Comparison of ENCODE assay signal across 13 cellular contexts in genomic region chr9:6552033-6552737, GRCh38.
DNase-seq lines count a peak whose midpoint lies in the region; ATAC-seq and TF ChIP-seq lines count a peak whose summit lies in the region.
"Had no signal": no experiment of that assay in that cellular context is flagged by ENCODE, and none has a peak within 500 bp of the region (broad histone marks: within the 10 kb centered on the region; RNA-seq: fewer than 3 reads in every experiment).

No MANE protein-coding gene starts in this region.

- WGBS in gastroesophageal sphincter (ENCODE audit: low coverage in 1 of 2), 2 donors: 70 to 75% methylated on average over 3 to 6 of the region's 7 CpGs

- H3K27me3 ChIP-seq in MG63 (no peaks in the 10 kb centered on the region), gastroesophageal sphincter (no peaks in the 10 kb centered on the region)
- H3K27me3 ChIP-seq: transverse colon had no signal

- peak; percentile 44 for DNase-seq in COLO668 (lab: John Stamatoyannopoulos, UW; ENCODE audit: unreplicated experiment)
- DNase-seq in MG63: peak; percentile 43
- DNase-seq in iris pigment epithelial cell (ENCODE audit: low read depth): peak; percentile 84
- no peak for DNase-seq in stimulated activated naive CD4-positive, alpha-beta T cell treated with Interleukin-2 at 50 U/mL for 16 hours (lab: John Stamatoyannopoulos, UW)
- DNase-seq in RKO (ENCODE audit: low spot score): no peak
- DNase-seq in activated CD4-positive, alpha-beta T cell treated with anti-CD3 and anti-CD28 coated beads, Interleukin-2, amount 50 U/mL, for 4 hours: no peak
- DNase-seq: activated T-cell treated with anti-CD3 and anti-CD28 coated beads, Interleukin-2, amount 50 U/mL, for 4 hours; effector memory CD4-positive, alpha-beta T cell; GF-D8; transverse colon had no signal

- no peak for ATAC-seq in gastroesophageal sphincter
- ATAC-seq: activated T-cell treated with anti-CD3 and anti-CD28 coated beads, Interleukin-2, amount 50 U/mL, for 4 hours had no signal

- TF ChIP-seq CTCF in WI38 (IDR thresholded peaks at IDR 0.05; ENCODE audit: low read depth, low read length): peak; percentile 47
- TF ChIP-seq CTCF in gastroesophageal sphincter (IDR thresholded peaks at IDR 0.05): no peak

- TF ChIP-seq POLR2A in gastroesophageal sphincter (IDR thresholded peaks at IDR 0.05): no peak

- H3K9me3 ChIP-seq in MG63 (no peaks in the 10 kb centered on the region), gastroesophageal sphincter (no peaks in the 10 kb centered on the region)
- H3K9me3 ChIP-seq: transverse colon had no signal

- no peak overlapping the region for H3K27ac ChIP-seq in gastroesophageal sphincter
- H3K27ac ChIP-seq: transverse colon had no signal

- no peaks in the 10 kb centered on the region for H3K36me3 ChIP-seq in MG63
- H3K36me3 ChIP-seq in gastroesophageal sphincter: no peaks in the 10 kb centered on the region
- H3K36me3 ChIP-seq: transverse colon had no signal

- TF ChIP-seq EP300 in gastroesophageal sphincter (IDR thresholded peaks at IDR 0.05): no peak

- peaks cover 0 to 10% (median 0%) of the 10 kb centered on the region in 3 donors for H3K4me1 ChIP-seq in gastroesophageal sphincter

- no peak overlapping the region for H3K4me3 ChIP-seq in MG63
- H3K4me3 ChIP-seq in WI38 (ENCODE audit: low read depth, low read length): 0 out of 2 replicates have a peak overlapping the region, but pooled peaks have one; percentile 5
- H3K4me3 ChIP-seq in gastroesophageal sphincter: no peak overlapping the region
- H3K4me3 ChIP-seq: lung, transverse colon had no signal

Comparison
In these comparisons a context has a peak if more than half of its experiments do, and no peak if none do; other contexts are left out.
1. DNase-seq: peak in COLO668 (single experiment), MG63 (single experiment) and iris pigment epithelial cell (single experiment); none in stimulated activated naive CD4-positive, alpha-beta T cell treated with Interleukin-2 at 50 U/mL for 16 hours (single experiment), RKO (single experiment) and activated CD4-positive, alpha-beta T cell treated with anti-CD3 and anti-CD28 coated beads, Interleukin-2, amount 50 U/mL, for 4 hours (0 of 2).